ENCODE assay signal across 7 cellular contexts in the genomic region with DNA sequence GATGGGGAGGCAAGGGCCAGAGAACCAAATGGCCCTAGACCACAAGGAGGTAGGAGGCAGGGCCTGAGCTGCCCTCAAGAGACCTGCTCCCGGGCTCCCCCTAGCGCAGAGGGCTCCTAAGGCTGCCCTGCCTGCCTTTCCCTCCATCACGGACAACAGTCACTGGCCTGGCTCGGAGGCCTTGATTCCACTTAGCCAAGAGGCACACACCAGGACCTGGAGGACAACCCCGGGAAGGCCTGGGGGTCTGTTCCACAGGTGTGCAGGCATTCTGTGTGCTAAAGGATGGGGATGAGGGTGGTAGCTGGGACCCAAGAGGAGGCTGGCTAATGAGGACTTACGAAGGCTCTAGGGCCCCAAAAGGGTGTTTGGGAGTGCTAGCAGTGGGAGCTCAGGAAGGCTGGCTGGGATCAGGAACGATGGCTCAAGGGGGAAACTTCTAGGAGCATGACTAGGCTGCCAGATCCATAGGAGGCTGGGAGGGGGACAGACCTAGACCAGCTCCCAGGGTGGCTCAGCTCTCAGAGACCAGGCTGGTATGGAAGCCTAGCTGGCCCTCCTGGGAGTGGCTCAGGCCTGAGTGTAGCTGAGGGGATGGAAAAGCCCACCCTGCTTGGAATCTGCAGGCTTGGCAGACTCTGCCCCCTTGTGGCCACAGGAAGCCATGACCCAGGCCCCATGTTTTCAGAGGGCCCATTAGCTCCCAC. TPM values are rescaled to one million over a fixed set of nuclear protein-coding genes. Genes with fewer than 3 reads are reported as not detected.
DNase-seq lines count a peak whose midpoint lies in the region; ATAC-seq and TF ChIP-seq lines count a peak whose summit lies in the region.

No MANE protein-coding gene starts in this region.

- no peak overlapping the region for H3K27ac ChIP-seq in spleen

- no peak for ATAC-seq in HG03442 (IDR thresholded peaks at IDR 0.05; ENCODE audit: unreplicated experiment)

- H3K4me3 ChIP-seq in GM12865 (ENCODE audit: low read depth, low read length) (no peak overlapping the region), astrocyte of the spinal cord (ENCODE audit: low read depth, low read length) (peak overlapping the region; percentile 50), iPS-15b (ENCODE audit: low read depth, low read length) (peak overlapping the region; percentile 77), spleen (peak overlapping the region in 1 of 8 donors; percentile 52)

- peak overlapping the region; percentile 8 for H3K9ac ChIP-seq in iPS-15b (ENCODE audit: low read depth, low read length)

- in situ Hi-C loops in astrocyte of the spinal cord (cut with HindIII; ENCODE audit: low sequenced_read_pairs), result no loop called here

- peak; percentile 88 for TF ChIP-seq CTCF in GM12865 (IDR thresholded peaks at IDR 0.05; ENCODE audit: insufficient read depth, low read depth, low read length, missing control alignments)
- peak; percentile 92 for TF ChIP-seq CTCF in astrocyte of the spinal cord (IDR thresholded peaks at IDR 0.05; ENCODE audit: low read depth, low read length)
- TF ChIP-seq CTCF in spleen (IDR thresholded peaks at IDR 0.05 in 8 of 11, conservative IDR thresholded peaks at IDR 0.05 in 3 of 11), result peak; percentile 65 to 90 (median 76)

- H3K4me1 ChIP-seq in iPS-15b (ENCODE audit: control insufficient read depth, insufficient read depth, low read length) (peaks cover 24% of the 10 kb centered on the region), spleen (peaks cover 7 to 41% (median 34%) of the 10 kb centered on the region in 6 donors)

- 23 to 61% (median 32%) methylated on average over 3 to 7 of the region's 7 CpGs for WGBS in spleen, 5 donors

- intact Hi-C loops in spleen (cut with DNase I; ENCODE audit: low total_unique reads), result loop anchor here (5.0 to 10.0 kb wide), 2 partner anchors 172 to 410 kb away; no protein-coding TSS in a partner anchor

- DNase-seq in GM12865 (ENCODE audit: low read depth) (peak; percentile 69), NCI-H1105 (lab: John Stamatoyannopoulos, UW) (peak; percentile 78), T-helper 1 cell (peak in 3 of 5 donors; percentile 21 to 40 (median 32)), astrocyte of the spinal cord (ENCODE audit: low read depth, low spot score) (peak; percentile 73), spleen (peak; percentile 87)

- H3K27me3 ChIP-seq in iPS-15b (ENCODE audit: control insufficient read depth, insufficient read depth, low read length) (peaks cover 13% of the 10 kb centered on the region), spleen (replicated peaks in 1 of 7) (peaks cover 0 to 47% (median 31%) of the 10 kb centered on the region in 7 donors)

- no peaks in the 10 kb centered on the region for H3K9me3 ChIP-seq in iPS-15b (ENCODE audit: control insufficient read depth, insufficient read depth, low read length)
- H3K9me3 ChIP-seq in spleen, result no peaks in the 10 kb centered on the region

- peaks cover 6% of the 10 kb centered on the region for H3K36me3 ChIP-seq in iPS-15b (ENCODE audit: control insufficient read depth, insufficient read depth, low read length)
- H3K36me3 ChIP-seq in spleen, result peaks cover 0 to 11% (median 2%) of the 10 kb centered on the region in 6 donors

- no peak for TF ChIP-seq POLR2A in spleen (IDR thresholded peaks at IDR 0.05)

RNA-seq across cellular contexts. Expression of gene ARTN, which starts 0.8 kb away (rescaled TPM):
- 1 to 10 TPM in 1 of 7 donors, under 1 TPM in 2, not detected in 4; 0.63 to 2.1 (median 0.81) TPM for total RNA-seq in spleen
- 1 to 10 TPM in 1 of 3 donors, under 1 TPM in 2; 0.35 to 1.2 (median 0.52) TPM for polyA plus RNA-seq in spleen

RNA-seq across cellular contexts. Expression of gene IPO13, which starts 12.3 kb away (rescaled TPM):
- total RNA-seq in spleen, result 10 to 100 TPM; 18.2 to 27.4 (median 22.6) TPM
- 10 to 100 TPM; 10.5 to 19.4 (median 16.4) TPM for polyA plus RNA-seq in spleen

RNA-seq across cellular contexts. Expression of gene DPH2, which starts 35.4 kb away (rescaled TPM):
- 10 to 100 TPM; 22.9 to 36.5 (median 26.1) TPM for total RNA-seq in spleen
- 10 to 100 TPM; 15.7 to 24.6 (median 17.6) TPM for polyA plus RNA-seq in spleen

RNA-seq across cellular contexts. Expression of gene ATP6V0B, which starts 40.3 kb away (rescaled TPM):
- total RNA-seq in spleen, result 100 to 1,000 TPM; 124 to 219 (median 133) TPM
- polyA plus RNA-seq in spleen, result 100 to 1,000 TPM; 176 to 205 (median 177) TPM

RNA-seq across cellular contexts. Expression of gene B4GALT2, which starts 44.6 kb away (rescaled TPM):
- total RNA-seq in spleen, result 10 to 100 TPM; 11.4 to 23.3 (median 13.2) TPM
- 10 to 100 TPM in 1 of 3 donors, 1 to 10 TPM in 2; 7.0 to 13.7 (median 7.7) TPM for polyA plus RNA-seq in spleen

Comparison
In these comparisons a context has a peak if more than half of its experiments do, and no peak if none do; other contexts are left out.
1. DNase-seq: peak in every context shown above with its lines; median percentile 87 in spleen; 78 in NCI-H1105; 73 in astrocyte of the spinal cord; 69 in GM12865; 32 in T-helper 1 cell.